In genomic region chr5:148412124-148412523, GRCh38 we compare ENCODE assay signal across 17 cellular contexts.
"Had no signal": no experiment of that assay in that cellular context is flagged by ENCODE, and none has a peak within 500 bp of the region (broad histone marks: within the 10 kb centered on the region; RNA-seq: fewer than 3 reads in every experiment).

No MANE protein-coding gene starts in this region.

- H3K4me1 ChIP-seq: spleen had no signal

- H3K27ac ChIP-seq: neutrophil, psoas muscle, spleen had no signal

- H3K9me3 ChIP-seq: heart left ventricle, neutrophil, psoas muscle, spleen had no signal

- H3K4me3 ChIP-seq: heart left ventricle, psoas muscle, spleen had no signal

- ATAC-seq: esophagus mucosa; heart left ventricle; naive thymus-derived CD4-positive, alpha-beta T cell; psoas muscle; sciatic nerve; stimulated activated naive B cell treated with anti-CD40 and anti-IgM and Interleukin-4, amounts not matched to agents 10 μg/mL and 1 μg/mL and 100 μg/mL, for 72 hours had no signal

- H3K9me3 Mint-ChIP-seq: naive thymus-derived CD4-positive, alpha-beta T cell; stimulated activated naive B cell treated with anti-CD40 and anti-IgM and Interleukin-4, amounts not matched to agents 10 μg/mL and 1 μg/mL and 100 μg/mL, for 72 hours had no signal

- H3K4me3 Mint-ChIP-seq: naive thymus-derived CD4-positive, alpha-beta T cell; stimulated activated naive B cell treated with anti-CD40 and anti-IgM and Interleukin-4, amounts not matched to agents 10 μg/mL and 1 μg/mL and 100 μg/mL, for 72 hours had no signal

- H3K27me3 Mint-ChIP-seq: naive thymus-derived CD4-positive, alpha-beta T cell; stimulated activated naive B cell treated with anti-CD40 and anti-IgM and Interleukin-4, amounts not matched to agents 10 μg/mL and 1 μg/mL and 100 μg/mL, for 72 hours had no signal

- H3K27me3 ChIP-seq: heart left ventricle, neutrophil, spleen had no signal

- H3K27ac Mint-ChIP-seq: stimulated activated naive B cell treated with anti-CD40 and anti-IgM and Interleukin-4, amounts not matched to agents 10 μg/mL and 1 μg/mL and 100 μg/mL, for 72 hours had no signal

- DNase-seq: effector memory CD4-positive, alpha-beta T cell; heart left ventricle; hippocampal formation; kidney glomerular epithelial cell; mammary epithelial cell; naive thymus-derived CD4-positive, alpha-beta T cell; psoas muscle; retina; spleen; stimulated activated CD4-positive, alpha-beta T cell treated with anti-CD3 and anti-CD28 coated beads, Interleukin-15, amount 100 ng/mL, for 24 hours; stimulated activated CD4-positive, alpha-beta T cell treated with anti-CD3 and anti-CD28 coated beads, Interleukin-1b, Interleukin-23, amount 100 ng/mL, for 48 hours; stimulated activated CD4-positive, alpha-beta T cell treated with anti-CD3 and anti-CD28 coated beads, Interleukin-4, amount 100 ng/mL, for 24 hours; stimulated activated naive B cell treated with anti-CD40 and anti-IgM and Interleukin-4, amounts not matched to agents 10 μg/mL and 1 μg/mL and 100 μg/mL, for 72 hours; trophoblast cell had no signal
